In the genomic region with DNA sequence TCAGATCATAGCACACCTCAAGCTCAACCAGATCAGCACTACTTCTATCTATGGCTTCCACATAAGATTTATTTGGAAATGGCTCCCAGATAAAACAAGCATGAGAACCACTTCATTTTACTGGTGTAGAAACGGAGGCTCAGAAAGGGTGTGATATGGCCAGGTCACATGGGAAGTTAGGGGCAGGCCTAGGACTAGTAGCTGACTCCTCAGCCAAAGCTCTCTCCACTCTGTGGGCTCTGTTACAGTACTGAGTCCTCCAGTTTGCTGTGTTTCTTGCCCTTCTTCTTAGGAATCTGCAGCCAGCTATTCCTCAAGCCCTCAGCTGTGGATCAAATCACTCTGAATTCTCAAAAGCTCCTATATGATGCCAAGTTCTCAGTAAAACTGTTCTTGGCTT, we compare ENCODE assay signal across 15 cellular contexts. TPM values are rescaled to one million over a fixed set of nuclear protein-coding genes. Genes with fewer than 3 reads are reported as not detected.
DNase-seq lines count a peak whose midpoint lies in the region; ATAC-seq and TF ChIP-seq lines count a peak whose summit lies in the region.
"Had no signal": no experiment of that assay in that cellular context is flagged by ENCODE, and none has a peak within 500 bp of the region (broad histone marks: within the 10 kb centered on the region; RNA-seq: fewer than 3 reads in every experiment).

No MANE protein-coding gene starts in this region.

- ATAC-seq in Right ventricle myocardium superior (ENCODE audit: poor library complexity) (peak; percentile 44), right cardiac atrium (peak; percentile 53 to 72), HG02642 (IDR thresholded peaks at IDR 0.05; ENCODE audit: poor library complexity, unreplicated experiment) (no peak), GM18909 (IDR thresholded peaks at IDR 0.05; ENCODE audit: poor library complexity, unreplicated experiment) (no peak), GM18907 (IDR thresholded peaks at IDR 0.05; ENCODE audit: unreplicated experiment) (no peak)

- no peak overlapping the region for H3K4me3 ChIP-seq in right atrium auricular region
- H3K4me3 ChIP-seq in right cardiac atrium (ENCODE audit: low read length): no peak overlapping the region
- H3K4me3 ChIP-seq: HAP-1 had no signal

- no peak overlapping the region for H3K27ac ChIP-seq in right atrium auricular region
- H3K27ac ChIP-seq in right cardiac atrium (ENCODE audit: low read length): no peak overlapping the region

- peak overlapping the region in 1 of 3 experiments; percentile 1 for H3K4me3 Mint-ChIP-seq in nephron

- WGBS in right cardiac atrium: 42% methylated on average over 1 of the region's 1 CpG

- peaks cover 7% of the 10 kb centered on the region for H3K27me3 Mint-ChIP-seq in nephron (ENCODE audit: low read depth)

- H3K9me3 ChIP-seq in right atrium auricular region (no peaks in the 10 kb centered on the region), right cardiac atrium (ENCODE audit: control insufficient read depth, low read length) (no peaks in the 10 kb centered on the region)
- H3K9me3 ChIP-seq: HAP-1 had no signal

- no peak for TF ChIP-seq CTCF in right atrium auricular region (IDR thresholded peaks at IDR 0.05)
- no peak for TF ChIP-seq CTCF in nephron (IDR thresholded peaks at IDR 0.05; ENCODE audit: unreplicated experiment in 3 of 3)

- H3K4me1 Mint-ChIP-seq in nephron: peaks cover 39% of the 10 kb centered on the region

- H3K36me3 ChIP-seq in right atrium auricular region: no peaks in the 10 kb centered on the region
- H3K36me3 ChIP-seq: HAP-1 had no signal

- no peak for DNase-seq in Right ventricle myocardium superior
- no peak for DNase-seq in right atrium auricular region (ENCODE audit: low spot score)
- DNase-seq in right cardiac atrium: peak in 1 of 3 donors; percentile 50
- no peak for DNase-seq in HK-2 (ENCODE audit: unreplicated experiment)
- DNase-seq: KBM-7, NCI-H1105, NCI-H187 treated with DMSO at 0.1 percent for 48 hours, NCI-H446, PC-3 had no signal

- H3K9me3 Mint-ChIP-seq in nephron: no peaks in the 10 kb centered on the region

- H3K27ac Mint-ChIP-seq in nephron: peak overlapping the region; percentile 65 to 81 (median 73)

- intact Hi-C loops in Right ventricle myocardium superior (cut with DNase I) (no loop called here), right cardiac atrium (cut with DNase I) (no loop called here)

- no peaks in the 10 kb centered on the region for H3K36me3 Mint-ChIP-seq in nephron (ENCODE audit: low read depth)

- H3K4me1 ChIP-seq in right atrium auricular region (peaks cover 0 to 18% of the 10 kb centered on the region in 2 donors), right cardiac atrium (ENCODE audit: control insufficient read depth, insufficient read depth, low read length) (peaks cover 4% of the 10 kb centered on the region)
- H3K4me1 ChIP-seq: HAP-1 had no signal

- H3K27me3 ChIP-seq in right atrium auricular region: no peaks in the 10 kb centered on the region
- no peaks in the 10 kb centered on the region for H3K27me3 ChIP-seq in right cardiac atrium (ENCODE audit: control insufficient read depth, insufficient read depth)

RNA-seq across cellular contexts. Expression of a gene that starts 42.4 kb away (rescaled TPM):
- not detected for total RNA-seq in Right ventricle myocardium superior
- total RNA-seq in right atrium auricular region: not detected
- total RNA-seq in right cardiac atrium: not detected
- polyA plus RNA-seq in right cardiac atrium: not detected
- total RNA-seq: A172 had no signal

Comparison
In these comparisons a context has a peak if more than half of its experiments do, and no peak if none do; other contexts are left out.
1. ATAC-seq: peak in Right ventricle myocardium superior (single experiment) and right cardiac atrium (2 of 2); none in HG02642 (single experiment), GM18909 (single experiment) and GM18907 (single experiment).